Comparison of ENCODE assay signal across 11 cellular contexts in the genomic region with DNA sequence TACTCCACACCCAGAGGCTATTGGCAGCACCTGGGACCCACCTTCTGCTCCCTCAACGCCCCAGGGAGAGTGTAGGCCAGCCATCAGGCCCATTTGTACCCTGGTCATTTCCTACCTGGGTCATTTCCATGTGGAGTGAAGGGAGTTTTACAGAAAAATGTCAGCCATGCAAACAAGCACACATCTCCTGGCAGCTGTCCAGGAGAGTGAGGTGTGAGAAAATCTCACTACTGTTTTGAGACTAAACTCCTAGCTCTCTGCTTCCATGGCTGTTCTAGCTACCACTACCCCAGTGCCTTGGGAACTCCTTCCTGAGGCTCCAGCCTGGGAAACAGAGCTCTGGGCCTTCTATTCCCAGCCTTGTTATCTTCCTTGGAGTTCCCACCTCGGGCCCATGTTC.
DNase-seq lines count a peak whose midpoint lies in the region; ATAC-seq and TF ChIP-seq lines count a peak whose summit lies in the region.
"Had no signal": no experiment of that assay in that cellular context is flagged by ENCODE, and none has a peak within 500 bp of the region (broad histone marks: within the 10 kb centered on the region; RNA-seq: fewer than 3 reads in every experiment).

No MANE protein-coding gene starts in this region.

- no peak overlapping the region for H3K4me3 ChIP-seq in coronary artery
- H3K4me3 ChIP-seq: upper lobe of left lung had no signal

- in situ Hi-C loops in GM13977 (cut with MboI; ENCODE audit: low pct_unique_long_range_greater_than_20kb, low sequenced_read_pairs, unreplicated experiment) = no loop called here

- no peak overlapping the region for H3K27ac ChIP-seq in coronary artery
- H3K27ac ChIP-seq: upper lobe of left lung had no signal

- DNase-seq in GM13977 (ENCODE audit: low spot score) (peak; percentile 75), OCI-M2 (lab: John Stamatoyannopoulos, UW; ENCODE audit: unreplicated experiment) (no peak), coronary artery (ENCODE audit: low spot score) (no peak), NCI-H187 (lab: John Stamatoyannopoulos, UW) (no peak)
- DNase-seq in activated CD8-positive, alpha-beta memory T cell treated with anti-CD3 and anti-CD28 coated beads, Interleukin-2, amount 50 U/mL, for 4 hours = peak; percentile 45
- DNase-seq in stimulated activated CD4-positive, alpha-beta T cell treated with anti-CD3 and anti-CD28 coated beads, Interleukin-12 subunit alpha, Interleukin-12 subunit beta, amount 100 ng/mL, for 24 hours (ENCODE audit: low read depth in 2 of 2) = peak; percentile 19 to 69
- DNase-seq: IMR-90, T-helper 17 cell had no signal

- peak; percentile 77 for ATAC-seq in GM21723 (IDR thresholded peaks at IDR 0.05; ENCODE audit: unreplicated experiment)
- ATAC-seq in GM19463 (IDR thresholded peaks at IDR 0.05; ENCODE audit: unreplicated experiment) = no peak
- ATAC-seq: T-helper 17 cell had no signal

- TF ChIP-seq CTCF in GM13977 (IDR thresholded peaks at IDR 0.05; ENCODE audit: extremely low read depth, insufficient read depth, missing control alignments) (no peak), coronary artery (IDR thresholded peaks at IDR 0.05) (no peak)

Comparison
In these comparisons a context has a peak if more than half of its experiments do, and no peak if none do; other contexts are left out.
1. DNase-seq: peak in GM13977 (single experiment), activated CD8-positive, alpha-beta memory T cell treated with anti-CD3 and anti-CD28 coated beads, Interleukin-2, amount 50 U/mL, for 4 hours (single experiment) and stimulated activated CD4-positive, alpha-beta T cell treated with anti-CD3 and anti-CD28 coated beads, Interleukin-12 subunit alpha, Interleukin-12 subunit beta, amount 100 ng/mL, for 24 hours (2 of 2); none in OCI-M2 (single experiment), coronary artery (single experiment) and NCI-H187 (0 of 2).